In the genomic region with DNA sequence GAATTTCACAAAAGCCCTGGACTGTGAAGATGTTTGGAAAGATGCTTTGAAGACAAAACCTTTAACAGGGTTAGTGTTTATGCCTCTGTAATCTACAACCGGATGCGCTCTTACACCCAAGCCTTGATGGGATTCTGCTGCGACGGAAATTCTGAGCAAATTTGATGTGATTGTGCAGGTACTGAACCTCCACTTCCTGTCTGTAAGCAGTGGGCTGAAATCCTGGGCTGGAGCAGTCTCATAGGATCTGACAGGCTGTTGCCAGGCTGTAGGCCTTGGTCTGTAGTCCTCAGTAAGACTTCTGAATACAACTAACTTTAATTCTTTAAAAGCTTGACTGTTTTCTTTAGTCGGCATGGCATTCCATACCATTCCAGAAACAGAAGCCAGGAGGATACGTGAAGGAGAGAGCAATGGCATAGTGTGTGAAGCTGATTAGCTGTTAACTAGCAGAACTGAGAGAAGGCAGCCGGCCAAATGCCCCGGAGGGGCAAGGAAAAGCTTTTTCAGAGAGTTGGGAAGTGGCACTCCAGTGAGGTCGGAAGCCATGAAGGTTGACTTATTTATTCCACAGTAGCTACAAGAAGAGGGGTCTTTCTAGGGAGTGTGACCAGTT, we compare ENCODE assay signal across 12 cellular contexts.
DNase-seq lines count a peak whose midpoint lies in the region; ATAC-seq and FAIRE-seq lines count a peak whose summit lies in the region.
"Had no signal": no experiment of that assay in that cellular context is flagged by ENCODE, and none has a peak within 500 bp of the region (broad histone marks: within the 10 kb centered on the region; RNA-seq: fewer than 3 reads in every experiment).

No MANE protein-coding gene starts in this region.

- H3K4me1 Mint-ChIP-seq in activated T-cell treated with anti-CD3 and anti-CD28 coated beads, Interleukin-2, amount 50 U/mL, for 72 hours (ENCODE audit: low read depth) = peaks cover 83% of the 10 kb centered on the region

- H3K36me3 Mint-ChIP-seq in activated T-cell treated with anti-CD3 and anti-CD28 coated beads, Interleukin-2, amount 50 U/mL, for 72 hours (ENCODE audit: insufficient read depth in 2 of 2) = peaks cover 9 to 20% of the 10 kb centered on the region in 2 donors

- no peaks in the 10 kb centered on the region for H3K27me3 ChIP-seq in Karpas-422 (ENCODE audit: low read length)
- no peaks in the 10 kb centered on the region for H3K27me3 ChIP-seq in small intestine (ENCODE audit: control insufficient read depth in 2 of 2, insufficient read depth in 2 of 2, low read length in 2 of 2)
- H3K27me3 ChIP-seq: adrenal gland, gastroesophageal sphincter, Peyer's patch had no signal

- no peaks in the 10 kb centered on the region for H3K36me3 ChIP-seq in Karpas-422 (ENCODE audit: insufficient read depth, low read length)
- H3K36me3 ChIP-seq in small intestine (ENCODE audit: control insufficient read depth in 2 of 2, insufficient read depth in 2 of 2, low read length in 2 of 2) = peaks cover 0 to 2% of the 10 kb centered on the region in 2 donors
- H3K36me3 ChIP-seq: adrenal gland, gastroesophageal sphincter, Peyer's patch had no signal

- H3K27me3 Mint-ChIP-seq in activated T-cell treated with anti-CD3 and anti-CD28 coated beads, Interleukin-2, amount 50 U/mL, for 72 hours (ENCODE audit: low read depth) = no peaks in the 10 kb centered on the region

- H3K4me3 Mint-ChIP-seq in activated T-cell treated with anti-CD3 and anti-CD28 coated beads, Interleukin-2, amount 50 U/mL, for 72 hours = peak overlapping the region; percentile 82 to 94

- 45 to 67% (median 46%) methylated on average over 9 of the region's 9 CpGs for whole genome bisulfite sequencing in small intestine, 3 donors

- peaks cover 6 to 7% of the 10 kb centered on the region in 2 donors for H3K9me3 Mint-ChIP-seq in activated T-cell treated with anti-CD3 and anti-CD28 coated beads, Interleukin-2, amount 50 U/mL, for 72 hours

- H3K9me2 ChIP-seq in Karpas-422 (replicated peaks; ENCODE audit: insufficient read depth, low read length) = no peaks in the 10 kb centered on the region

- no peaks in the 10 kb centered on the region for H3K79me2 ChIP-seq in Karpas-422 (ENCODE audit: low read length)

- no peak overlapping the region for H3K9ac ChIP-seq in Karpas-422 (ENCODE audit: low read length)

- no peak overlapping the region for H2AFZ ChIP-seq in Karpas-422 (ENCODE audit: low read length)

- no peak overlapping the region for H3K4me2 ChIP-seq in Karpas-422 (ENCODE audit: low read depth, low read length, poor library complexity, severe bottlenecking)

- H3K27ac Mint-ChIP-seq in activated T-cell treated with anti-CD3 and anti-CD28 coated beads, Interleukin-2, amount 50 U/mL, for 72 hours = peak overlapping the region; percentile 100

- no peaks in the 10 kb centered on the region for H3K4me1 ChIP-seq in Karpas-422 (ENCODE audit: low read length)
- no peaks in the 10 kb centered on the region for H3K4me1 ChIP-seq in small intestine (ENCODE audit: control insufficient read depth in 2 of 2, insufficient read depth in 1 of 2, low read depth in 1 of 2, low read length in 1 of 2)
- H3K4me1 ChIP-seq: adrenal gland had no signal

- no peak for FAIRE-seq in small intestine (lab: Jason Lieb, UNC)

- DNase-seq in NCI-H2227 (lab: John Stamatoyannopoulos, UW; ENCODE audit: unreplicated experiment) = peak; percentile 76
- peak; percentile 55 to 67 for DNase-seq in activated T-cell treated with anti-CD3 and anti-CD28 coated beads, Interleukin-2, amount 50 U/mL, for 72 hours
- peak; percentile 9 for DNase-seq in glomerular visceral epithelial cell (ENCODE audit: extremely low spot score)
- DNase-seq in stimulated activated CD4-positive, alpha-beta T cell treated with anti-CD3 and anti-CD28 coated beads, Interleukin-4, amount 100 ng/mL, for 24 hours = peak; percentile 74
- DNase-seq in Karpas-422 = no peak
- DNase-seq in small intestine = no peak
- DNase-seq: adrenal gland, occipital lobe had no signal

- H3K4me3 ChIP-seq in Karpas-422 (ENCODE audit: low read length) (no peak overlapping the region), small intestine (ENCODE audit: low read depth in 1 of 2, low read length in 2 of 2) (no peak overlapping the region)
- H3K4me3 ChIP-seq: adrenal gland, gastroesophageal sphincter, Peyer's patch had no signal

- no peaks in the 10 kb centered on the region for H4K20me1 ChIP-seq in Karpas-422 (ENCODE audit: insufficient read depth, low read depth, low read length)

- H3K27ac ChIP-seq in Karpas-422 (ENCODE audit: low read length) (no peak overlapping the region), small intestine (ENCODE audit: low read depth in 1 of 2, low read length in 1 of 2) (no peak overlapping the region)
- H3K27ac ChIP-seq: adrenal gland had no signal

- peak; percentile 18 to 30 for ATAC-seq in activated T-cell treated with anti-CD3 and anti-CD28 coated beads, Interleukin-2, amount 50 U/mL, for 72 hours (replicated peaks in 1 of 2)
- no peak for ATAC-seq in HG02981 (IDR thresholded peaks at IDR 0.05; ENCODE audit: unreplicated experiment)
- ATAC-seq in HG03108 (IDR thresholded peaks at IDR 0.05; ENCODE audit: unreplicated experiment) = no peak
- ATAC-seq: gastroesophageal sphincter had no signal

- H3K9me3 ChIP-seq in Karpas-422 (ENCODE audit: low read length) = no peaks in the 10 kb centered on the region
- H3K9me3 ChIP-seq in small intestine (ENCODE audit: control insufficient read depth, low read depth) = no peaks in the 10 kb centered on the region
- H3K9me3 ChIP-seq: adrenal gland, gastroesophageal sphincter, Peyer's patch had no signal

Comparison
In these comparisons a context has a peak if more than half of its experiments do, and no peak if none do; other contexts are left out.
1. DNase-seq: peak in NCI-H2227 (single experiment), activated T-cell treated with anti-CD3 and anti-CD28 coated beads, Interleukin-2, amount 50 U/mL, for 72 hours (2 of 2), glomerular visceral epithelial cell (single experiment) and stimulated activated CD4-positive, alpha-beta T cell treated with anti-CD3 and anti-CD28 coated beads, Interleukin-4, amount 100 ng/mL, for 24 hours (single experiment); none in Karpas-422 (single experiment) and small intestine (single experiment).
2. ATAC-seq: peak in activated T-cell treated with anti-CD3 and anti-CD28 coated beads, Interleukin-2, amount 50 U/mL, for 72 hours (2 of 2); none in HG02981 (single experiment) and HG03108 (single experiment).